ENCODE assay signal across 1 cellular context in the genomic region with DNA sequence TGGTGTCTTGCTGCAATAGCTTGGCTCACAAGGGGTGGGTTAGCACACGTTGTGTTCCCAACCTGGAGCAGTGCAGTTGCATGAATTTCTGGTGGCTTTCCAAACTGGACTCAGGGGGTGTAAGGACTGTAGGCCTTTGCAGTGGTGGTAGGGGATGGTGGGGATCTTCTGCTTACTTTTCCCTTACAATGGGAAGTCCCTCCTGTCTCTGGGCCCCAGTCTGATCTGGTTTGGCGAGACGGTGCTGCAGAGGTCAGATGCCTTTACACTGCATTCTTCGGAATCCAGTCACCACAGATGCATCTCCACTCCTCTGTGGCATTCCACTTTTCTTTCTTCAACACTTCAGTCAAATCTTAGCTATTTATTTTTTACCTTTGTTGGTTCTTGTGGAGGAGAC.
TF ChIP-seq lines count a peak whose summit lies in the region.

No MANE protein-coding gene starts in this region.

TF ChIP-seq in GM23338, 12 proteins besides CTCF, POLR2A, EP300 and RAD21 (continued from another document):
- TF ChIP-seq ZNF462 (CRISPR knock-in tag; IDR thresholded peaks at IDR 0.05) = no peak
- TF ChIP-seq ETS1 (IDR thresholded peaks at IDR 0.05) = no peak
- no peak for TF ChIP-seq ZNF114 (CRISPR knock-in tag; IDR thresholded peaks at IDR 0.05)
- TF ChIP-seq JUNB (IDR thresholded peaks at IDR 0.05; ENCODE audit: unreplicated experiment) = no peak
- no peak for TF ChIP-seq EZH2 (IDR thresholded peaks at IDR 0.05; ENCODE audit: low read depth, unreplicated experiment)
- TF ChIP-seq ZNF331 (CRISPR knock-in tag; IDR thresholded peaks at IDR 0.05; ENCODE audit: low read depth) = no peak
- no peak for TF ChIP-seq POLR2AphosphoS5 (IDR thresholded peaks at IDR 0.05; ENCODE audit: low read depth)
- TF ChIP-seq STAT1 (IDR thresholded peaks at IDR 0.05; ENCODE audit: unreplicated experiment) = no peak
- TF ChIP-seq CREB1 (CRISPR knock-in tag; IDR thresholded peaks at IDR 0.05; ENCODE audit: low read depth) = no peak
- TF ChIP-seq, protein P1, sequence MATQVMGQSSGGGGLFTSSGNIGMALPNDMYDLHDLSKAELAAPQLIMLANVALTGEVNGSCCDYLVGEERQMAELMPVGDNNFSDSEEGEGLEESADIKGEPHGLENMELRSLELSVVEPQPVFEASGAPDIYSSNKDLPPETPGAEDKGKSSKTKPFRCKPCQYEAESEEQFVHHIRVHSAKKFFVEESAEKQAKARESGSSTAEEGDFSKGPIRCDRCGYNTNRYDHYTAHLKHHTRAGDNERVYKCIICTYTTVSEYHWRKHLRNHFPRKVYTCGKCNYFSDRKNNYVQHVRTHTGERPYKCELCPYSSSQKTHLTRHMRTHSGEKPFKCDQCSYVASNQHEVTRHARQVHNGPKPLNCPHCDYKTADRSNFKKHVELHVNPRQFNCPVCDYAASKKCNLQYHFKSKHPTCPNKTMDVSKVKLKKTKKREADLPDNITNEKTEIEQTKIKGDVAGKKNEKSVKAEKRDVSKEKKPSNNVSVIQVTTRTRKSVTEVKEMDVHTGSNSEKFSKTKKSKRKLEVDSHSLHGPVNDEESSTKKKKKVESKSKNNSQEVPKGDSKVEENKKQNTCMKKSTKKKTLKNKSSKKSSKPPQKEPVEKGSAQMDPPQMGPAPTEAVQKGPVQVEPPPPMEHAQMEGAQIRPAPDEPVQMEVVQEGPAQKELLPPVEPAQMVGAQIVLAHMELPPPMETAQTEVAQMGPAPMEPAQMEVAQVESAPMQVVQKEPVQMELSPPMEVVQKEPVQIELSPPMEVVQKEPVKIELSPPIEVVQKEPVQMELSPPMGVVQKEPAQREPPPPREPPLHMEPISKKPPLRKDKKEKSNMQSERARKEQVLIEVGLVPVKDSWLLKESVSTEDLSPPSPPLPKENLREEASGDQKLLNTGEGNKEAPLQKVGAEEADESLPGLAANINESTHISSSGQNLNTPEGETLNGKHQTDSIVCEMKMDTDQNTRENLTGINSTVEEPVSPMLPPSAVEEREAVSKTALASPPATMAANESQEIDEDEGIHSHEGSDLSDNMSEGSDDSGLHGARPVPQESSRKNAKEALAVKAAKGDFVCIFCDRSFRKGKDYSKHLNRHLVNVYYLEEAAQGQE (IDR thresholded peaks at IDR 0.05; ENCODE audit: unreplicated experiment) = no peak
- TF ChIP-seq EZH2phosphoT487 (IDR thresholded peaks at IDR 0.05; ENCODE audit: unreplicated experiment) = no peak
